In the genomic region with DNA sequence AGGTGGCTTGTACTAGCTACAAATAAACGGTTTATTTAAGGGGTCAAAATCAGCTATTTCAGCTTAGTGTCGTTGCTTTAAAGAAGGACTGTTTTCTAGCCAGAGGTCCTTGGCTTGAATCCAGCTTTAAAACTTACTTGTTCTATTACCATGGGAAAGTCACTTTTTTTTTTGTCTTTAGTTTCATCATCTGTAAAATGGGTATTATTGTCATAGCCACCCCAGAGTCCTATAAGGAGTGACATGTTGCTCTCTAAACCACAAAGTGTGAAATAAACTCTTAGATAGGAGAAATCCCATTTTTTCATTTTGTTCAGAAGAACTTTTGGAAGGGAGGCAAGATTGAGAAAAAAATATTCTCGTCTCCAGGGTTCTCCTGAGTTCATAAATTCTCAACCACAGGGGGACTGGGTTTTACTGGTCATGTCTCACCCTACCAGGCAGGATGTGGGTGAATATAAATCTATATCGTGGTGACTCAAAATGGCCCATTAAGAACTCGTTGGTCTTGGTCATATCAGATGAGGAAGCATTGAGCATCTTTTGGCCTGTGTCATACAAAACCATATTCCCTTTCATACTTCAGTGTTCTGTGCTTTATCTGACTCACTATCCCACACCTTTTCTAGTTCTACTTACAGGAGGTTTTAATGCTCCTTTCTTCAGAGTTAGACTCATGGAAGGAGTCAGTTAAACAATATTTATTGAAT, we compare ENCODE assay signal across 8 cellular contexts.
A peak's percentile ranks its signal among the peaks of the same experiment; 100 is the strongest.
DNase-seq lines count a peak whose midpoint lies in the region; ATAC-seq and TF ChIP-seq lines count a peak whose summit lies in the region.

No MANE protein-coding gene starts in this region.

- no peak overlapping the region for H3K4me3 ChIP-seq in KMS-11 (IDR thresholded peaks at IDR 0.05; ENCODE audit: insufficient read depth, low read depth, low read length)
- H3K4me3 ChIP-seq in fibroblast of mammary gland (ENCODE audit: control insufficient read depth, low read depth, low read length), result no peak overlapping the region
- no peak overlapping the region for H3K4me3 ChIP-seq in hepatocyte

- H3K27ac ChIP-seq in KMS-11, result no peak overlapping the region
- no peak overlapping the region for H3K27ac ChIP-seq in hepatocyte

- H3K4me1 ChIP-seq in KMS-11 (ENCODE audit: low read depth, poor library complexity, severe bottlenecking) (peaks cover 17% of the 10 kb centered on the region), hepatocyte (ENCODE audit: insufficient read depth) (no peaks in the 10 kb centered on the region)

- no peak overlapping the region for H3K9ac ChIP-seq in KMS-11

- TF ChIP-seq CTCF in KMS-11 (conservative IDR thresholded peaks at IDR 0.05; ENCODE audit: low read depth, low read length) (no peak), fibroblast of mammary gland (conservative IDR thresholded peaks at IDR 0.05; ENCODE audit: control insufficient read depth, insufficient read depth, low read depth, low read length) (no peak), hepatocyte (IDR thresholded peaks at IDR 0.05; ENCODE audit: poor library complexity) (no peak)

- H2AFZ ChIP-seq in KMS-11 (ENCODE audit: low read depth), result no peak overlapping the region
- no peak overlapping the region for H2AFZ ChIP-seq in hepatocyte

- no peaks in the 10 kb centered on the region for H3K36me3 ChIP-seq in KMS-11 (ENCODE audit: insufficient read depth)
- H3K36me3 ChIP-seq in hepatocyte (replicated peaks; ENCODE audit: insufficient read depth, low read depth), result no peaks in the 10 kb centered on the region

- peak; percentile 78 for DNase-seq in fibroblast of mammary gland (ENCODE audit: low read depth)
- DNase-seq in HuH-7.5 (ENCODE audit: low spot score), result no peak
- no peak for DNase-seq in LoVo (ENCODE audit: low spot score)
- DNase-seq in head of caudate nucleus, result no peak
- DNase-seq in hepatocyte (ENCODE audit: low spot score), result no peak

- peak overlapping the region; percentile 53; the same call in 1 of the 2 replicates for H3K4me2 ChIP-seq in KMS-11
- H3K4me2 ChIP-seq in hepatocyte, result no peak overlapping the region

- H4K20me1 ChIP-seq in KMS-11 (ENCODE audit: insufficient read depth) (no peaks in the 10 kb centered on the region), hepatocyte (ENCODE audit: insufficient read depth, poor library complexity, severe bottlenecking) (no peaks in the 10 kb centered on the region)

- H3K27me3 ChIP-seq in KMS-11 (ENCODE audit: insufficient read depth, low read depth), result no peaks in the 10 kb centered on the region
- H3K27me3 ChIP-seq in hepatocyte, result no peaks in the 10 kb centered on the region

- H3K79me2 ChIP-seq in KMS-11 (ENCODE audit: insufficient read depth, low read depth) (no peaks in the 10 kb centered on the region), hepatocyte (no peaks in the 10 kb centered on the region)

- WGBS in hepatocyte (ENCODE audit: low lambda C conversion rate, missing lambda C conversion rate), result 86% methylated on average over 5 of the region's 5 CpGs

- TF ChIP-seq POLR2A in GM18505 (IDR thresholded peaks at IDR 0.05; ENCODE audit: borderline replicate concordance, extremely low read depth, insufficient read depth, insufficient read length), result no peak

- no peaks in the 10 kb centered on the region for H3K9me2 ChIP-seq in hepatocyte (replicated peaks; ENCODE audit: insufficient read depth)

- H3K9me3 ChIP-seq in hepatocyte (ENCODE audit: low read depth), result no peaks in the 10 kb centered on the region

- intact Hi-C loops in head of caudate nucleus (cut with DNase I), result no loop called here

- ATAC-seq in GM18505 (IDR thresholded peaks at IDR 0.05; ENCODE audit: unreplicated experiment) (peak; percentile 73), GM21576 (IDR thresholded peaks at IDR 0.05; ENCODE audit: unreplicated experiment) (peak; percentile 71)
